ENCODE assay signal across 19 cellular contexts in genomic region chr2:55553321-55553720, GRCh38. TPM values are rescaled to one million over a fixed set of nuclear protein-coding genes. Genes with fewer than 3 reads are reported as not detected.
DNase-seq lines count a peak whose midpoint lies in the region; ATAC-seq, FAIRE-seq and TF ChIP-seq lines count a peak whose summit lies in the region.
"Had no signal": no experiment of that assay in that cellular context is flagged by ENCODE, and none has a peak within 500 bp of the region (broad histone marks: within the 10 kb centered on the region; RNA-seq: fewer than 3 reads in every experiment).

No MANE protein-coding gene starts in this region.

- H3K27me3 Mint-ChIP-seq in activated naive CD8-positive, alpha-beta T cell: no peaks in the 10 kb centered on the region
- no peaks in the 10 kb centered on the region for H3K27me3 Mint-ChIP-seq in activated naive CD8-positive, alpha-beta T cell treated with anti-CD3 and anti-CD28 coated beads for 36 hours
- H3K27me3 Mint-ChIP-seq in CD4-positive, alpha-beta memory T cell: no peaks in the 10 kb centered on the region
- no peaks in the 10 kb centered on the region for H3K27me3 Mint-ChIP-seq in naive thymus-derived CD8-positive, alpha-beta T cell

- no peaks in the 10 kb centered on the region for H3K9me3 Mint-ChIP-seq in activated naive CD8-positive, alpha-beta T cell (ENCODE audit: low read depth)
- no peaks in the 10 kb centered on the region for H3K9me3 Mint-ChIP-seq in activated naive CD8-positive, alpha-beta T cell treated with anti-CD3 and anti-CD28 coated beads for 36 hours
- no peaks in the 10 kb centered on the region for H3K9me3 Mint-ChIP-seq in CD4-positive, alpha-beta memory T cell
- no peaks in the 10 kb centered on the region for H3K9me3 Mint-ChIP-seq in naive thymus-derived CD8-positive, alpha-beta T cell

- H3K4me1 Mint-ChIP-seq in activated naive CD8-positive, alpha-beta T cell (ENCODE audit: low read depth): peaks cover 14% of the 10 kb centered on the region
- H3K4me1 Mint-ChIP-seq in activated naive CD8-positive, alpha-beta T cell treated with anti-CD3 and anti-CD28 coated beads for 36 hours: peaks cover 8% of the 10 kb centered on the region
- peaks cover 5 to 10% (median 8%) of the 10 kb centered on the region in 4 donors for H3K4me1 Mint-ChIP-seq in CD4-positive, alpha-beta memory T cell
- peaks cover 7 to 13% (median 10%) of the 10 kb centered on the region in 4 donors for H3K4me1 Mint-ChIP-seq in naive thymus-derived CD8-positive, alpha-beta T cell

- TF ChIP-seq POLR2A in K562 (conservative IDR thresholded peaks at IDR 0.05): no peak

- TF ChIP-seq CTCF in K562 (IDR thresholded peaks at IDR 0.05 in 2 of 3, conservative IDR thresholded peaks at IDR 0.05 in 1 of 3; ENCODE audit: insufficient read depth in 2 of 3, low read depth in 1 of 3, low read length in 3 of 3): no peak

- peak overlapping the region; percentile 41 for H3K27ac Mint-ChIP-seq in activated naive CD8-positive, alpha-beta T cell
- no peak overlapping the region for H3K27ac Mint-ChIP-seq in activated naive CD8-positive, alpha-beta T cell treated with anti-CD3 and anti-CD28 coated beads for 36 hours
- H3K27ac Mint-ChIP-seq in CD4-positive, alpha-beta memory T cell: peak overlapping the region in 6 of 7 donors; percentile 18 to 79 (median 38)
- H3K27ac Mint-ChIP-seq in naive thymus-derived CD8-positive, alpha-beta T cell: peak overlapping the region in 9 of 10 donors; percentile 16 to 80 (median 65)

- no peak for FAIRE-seq in K562 (lab: Jason Lieb, UNC)
- FAIRE-seq: G401.6, GM12892 had no signal

- no peaks in the 10 kb centered on the region for H3K27me3 ChIP-seq in CD4-positive, alpha-beta memory T cell (ENCODE audit: insufficient read depth, low read length)
- no peaks in the 10 kb centered on the region for H3K27me3 ChIP-seq in K562 (ENCODE audit: control insufficient read depth in 2 of 2, insufficient read depth in 2 of 2, low read length in 2 of 2)
- H3K27me3 ChIP-seq: BLaER1 had no signal

- TF ChIP-seq EP300 in K562 (IDR thresholded peaks at IDR 0.05; ENCODE audit: low read length): no peak

- H2AFZ ChIP-seq in K562 (ENCODE audit: low read depth, low read length): no peak overlapping the region
- H2AFZ ChIP-seq: PC-9 had no signal

- no peak overlapping the region for H3K27ac ChIP-seq in CD4-positive, alpha-beta memory T cell (ENCODE audit: low read depth, low read length)
- no peak overlapping the region for H3K27ac ChIP-seq in K562 (ENCODE audit: extremely low read depth, low read depth, low read length)
- H3K27ac ChIP-seq: BLaER1, PC-9 had no signal

- H3K4me1 ChIP-seq in CD4-positive, alpha-beta memory T cell (ENCODE audit: insufficient read depth, low read length): no peaks in the 10 kb centered on the region
- no peaks in the 10 kb centered on the region for H3K4me1 ChIP-seq in K562 (replicated peaks in 1 of 2; ENCODE audit: control insufficient read depth in 2 of 2, insufficient read depth in 2 of 2, low read length in 2 of 2)
- H3K4me1 ChIP-seq: BLaER1 had no signal

- no peak for ATAC-seq in K562
- ATAC-seq in naive thymus-derived CD8-positive, alpha-beta T cell: no peak
- ATAC-seq in left colon: no peak

- CTCF ChIA-PET in CD4-positive, alpha-beta memory T cell (lab: Charles Lee; ENCODE audit: partially characterized antibody): no interaction called here
- CTCF ChIA-PET in K562 (lab: Yijun Ruan, JAX; ENCODE audit: low intra/inter-chr PET ratio): no interaction called here

- no peaks in the 10 kb centered on the region for H4K20me1 ChIP-seq in K562 (replicated peaks; ENCODE audit: control insufficient read depth, insufficient read depth, low read length)

- no peak for DNase-seq in activated naive CD8-positive, alpha-beta T cell treated with anti-CD3 and anti-CD28 coated beads for 36 hours
- no peak for DNase-seq in CD4-positive, alpha-beta memory T cell
- no peak for DNase-seq in K562 (ENCODE audit: extremely low read depth in 1 of 4, low spot score in 3 of 4)
- no peak for DNase-seq in naive thymus-derived CD8-positive, alpha-beta T cell
- no peak for DNase-seq in germinal center (ENCODE audit: low spot score)
- DNase-seq in left colon: no peak
- DNase-seq: H7, KG1, NCI-H1092, NCI-H1436, NCI-H187 treated with DMSO at 0.1 percent for 48 hours, NCI-H510A, PC-9, RPMI8226, SHP77 had no signal

- H3K36me3 Mint-ChIP-seq in activated naive CD8-positive, alpha-beta T cell: peaks cover 3% of the 10 kb centered on the region
- H3K36me3 Mint-ChIP-seq in activated naive CD8-positive, alpha-beta T cell treated with anti-CD3 and anti-CD28 coated beads for 36 hours: peaks cover 18% of the 10 kb centered on the region
- peaks cover 30 to 60% of the 10 kb centered on the region in 2 donors for H3K36me3 Mint-ChIP-seq in CD4-positive, alpha-beta memory T cell
- peaks cover 4 to 85% (median 25%) of the 10 kb centered on the region in 3 donors for H3K36me3 Mint-ChIP-seq in naive thymus-derived CD8-positive, alpha-beta T cell

- TF ChIP-seq RAD21 in K562 (CRISPR knock-in tag; conservative IDR thresholded peaks at IDR 0.05 in 1 of 2, IDR thresholded peaks at IDR 0.05 in 1 of 2): no peak

- POLR2A ChIA-PET in CD4-positive, alpha-beta memory T cell (lab: Charles Lee; ENCODE audit: partially characterized antibody): interaction anchor here (2.2 kb wide), 1 partner anchor 34 kb away, joined by 7 read pairs; the partner anchor contains the start of gene CFAP36
- POLR2A ChIA-PET in K562 (lab: Yijun Ruan, JAX): interaction anchor here (0.6 to 1.2 kb wide), 4 partner anchors 10 to 617 kb away, joined by 3 to 4 read pairs (median 3); no protein-coding TSS in a partner anchor
- POLR2A ChIA-PET in naive thymus-derived CD8-positive, alpha-beta T cell (lab: Charles Lee): interaction anchor here (1.0 kb wide), 1 partner anchor 33 kb away, joined by 3 read pairs; the partner anchor contains the start of gene CFAP36

- in situ Hi-C loops in K562 (cut with MboI): no loop called here

- H3K9me1 ChIP-seq in K562 (ENCODE audit: control insufficient read depth, insufficient read depth, low read length): no peaks in the 10 kb centered on the region

- no peak overlapping the region for H3K9ac ChIP-seq in K562 (ENCODE audit: insufficient read depth in 1 of 2, low read depth in 2 of 2, low read length in 2 of 2)
- H3K9ac ChIP-seq: BLaER1 had no signal

- no peaks in the 10 kb centered on the region for H3K79me2 ChIP-seq in K562 (ENCODE audit: control insufficient read depth, insufficient read depth, low read length)

- H3K4me2 ChIP-seq in K562 (ENCODE audit: insufficient read depth, low read length): no peak overlapping the region
- H3K4me2 ChIP-seq: BLaER1, PC-9 had no signal

- intact Hi-C loops in CD4-positive, alpha-beta memory T cell (cut with micrococcal nuclease): no loop called here
- intact Hi-C loops in K562 (cut with micrococcal nuclease): no loop called here
- intact Hi-C loops in left colon (cut with DNase I, micrococcal nuclease): no loop called here

- H3K9me3 ChIP-seq in CD4-positive, alpha-beta memory T cell (ENCODE audit: control insufficient read depth in 1 of 2, low read length in 2 of 2): no peaks in the 10 kb centered on the region
- H3K9me3 ChIP-seq in K562 (replicated peaks; ENCODE audit: control insufficient read depth, insufficient read depth, low read depth, low read length): no peaks in the 10 kb centered on the region
- H3K9me3 ChIP-seq: BLaER1 had no signal

- H3K36me3 ChIP-seq in CD4-positive, alpha-beta memory T cell (ENCODE audit: insufficient read depth, low read length): peaks cover 45% of the 10 kb centered on the region
- H3K36me3 ChIP-seq in K562 (ENCODE audit: control insufficient read depth, insufficient read depth, low read length): peaks cover 62% of the 10 kb centered on the region; the same call in 2 of the 3 replicates

- BruUV-seq in K562 (replicated peaks; lab: Mats Ljungman, UMichigan): no TSS peak

- no peak overlapping the region for H3K4me3 Mint-ChIP-seq in activated naive CD8-positive, alpha-beta T cell
- no peak overlapping the region for H3K4me3 Mint-ChIP-seq in activated naive CD8-positive, alpha-beta T cell treated with anti-CD3 and anti-CD28 coated beads for 36 hours
- no peak overlapping the region for H3K4me3 Mint-ChIP-seq in CD4-positive, alpha-beta memory T cell
- H3K4me3 Mint-ChIP-seq in naive thymus-derived CD8-positive, alpha-beta T cell: no peak overlapping the region

- 88% methylated on average over 3 of the region's 3 CpGs for WGBS in K562 (ENCODE audit: insufficient coverage, low coverage, missing lambda C conversion rate)

- H3K4me3 ChIP-seq in CD4-positive, alpha-beta memory T cell (ENCODE audit: low read length in 2 of 2): no peak overlapping the region
- no peak overlapping the region for H3K4me3 ChIP-seq in K562
- H3K4me3 ChIP-seq: BLaER1, PC-9 had no signal

RNA-seq across cellular contexts. Expression of gene CFAP36, which starts 33.8 kb away (rescaled TPM):
- 10 to 100 TPM; 24.2 to 25.4 TPM for total RNA-seq in activated naive CD8-positive, alpha-beta T cell treated with anti-CD3 and anti-CD28 coated beads for 36 hours
- 10 to 100 TPM; 49.2 to 52.2 TPM for total RNA-seq in CD4-positive, alpha-beta memory T cell
- 10 to 100 TPM; 47.0 to 52.9 TPM for polyA plus RNA-seq in CD4-positive, alpha-beta memory T cell
- total RNA-seq in K562 (2011; cell fraction: chromatin; rRNA removed; ENCODE audit: low replicate concordance): 12.8 and 27.9 TPM in 2 replicates
- total RNA-seq in K562 (2011; cell fraction: nucleolus; rRNA removed): 6.6 and 9.0 TPM in 2 replicates
- total RNA-seq in K562 (2011; cell fraction: nucleoplasm; rRNA removed): 16.8 and 26.4 TPM in 2 replicates
- total RNA-seq in K562 (2014; rRNA removed): 17.4 and 17.7 TPM in 2 replicates
- total RNA-seq in K562 (2014; rRNA removed; fragmentation: Illumina TruSeq; extraction: Trizol): 30.8 and 42.9 TPM in 2 replicates
- 27.4 and 35.2 TPM in 2 replicates for total RNA-seq in K562 (2015; rRNA removed; fragmentation: Illumina TruSeq; extraction: Trizol)
- total RNA-seq in K562 (2021): 23.1 and 23.5 TPM in 2 replicates
- polyA plus RNA-seq in K562 (2011; rRNA removed): 36.8 and 45.9 TPM in 2 replicates
- 3.9 and 9.8 TPM in 2 replicates for polyA plus RNA-seq in K562 (2011; cell fraction: cytosol; rRNA removed)
- polyA plus RNA-seq in K562 (2011; cell fraction: nucleus; rRNA removed): 9.4 and 14.2 TPM in 2 replicates
- polyA plus RNA-seq in K562 (2012): 33.9 and 54.4 TPM in 2 replicates
- polyA plus RNA-seq in K562 (2014; fragmentation: Illumina TruSeq; extraction: Trizol): 27.6 and 35.8 TPM in 2 replicates
- polyA plus RNA-seq in K562 (2014; fragmentation: Nextera tagmentation; extraction: Ambion mirVana): 10 to 100 TPM; 13.2 to 19.5 TPM
- polyA plus RNA-seq in K562 (2014; rRNA removed): 30.2 and 31.3 TPM in 2 replicates
- 20.7 and 21.7 TPM in 2 replicates for polyA minus RNA-seq in K562 (2011; rRNA and poly(A)+ RNA removed)
- polyA minus RNA-seq in K562 (2011; cell fraction: cytosol; rRNA and poly(A)+ RNA removed): 6.5 and 8.4 TPM in 2 replicates
- 9.6 and 12.2 TPM in 2 replicates for polyA minus RNA-seq in K562 (2011; cell fraction: nucleus; rRNA and poly(A)+ RNA removed)
- 10 to 100 TPM; 39.8 to 40.0 TPM for total RNA-seq in naive thymus-derived CD8-positive, alpha-beta T cell
- polyA plus RNA-seq in naive thymus-derived CD8-positive, alpha-beta T cell: 10 to 100 TPM; 26.1 to 35.6 (median 27.8) TPM
- 10 to 100 TPM; 13.3 to 17.5 TPM for total RNA-seq in left colon
